ENCODE assay signal across 13 cellular contexts in the genomic region with DNA sequence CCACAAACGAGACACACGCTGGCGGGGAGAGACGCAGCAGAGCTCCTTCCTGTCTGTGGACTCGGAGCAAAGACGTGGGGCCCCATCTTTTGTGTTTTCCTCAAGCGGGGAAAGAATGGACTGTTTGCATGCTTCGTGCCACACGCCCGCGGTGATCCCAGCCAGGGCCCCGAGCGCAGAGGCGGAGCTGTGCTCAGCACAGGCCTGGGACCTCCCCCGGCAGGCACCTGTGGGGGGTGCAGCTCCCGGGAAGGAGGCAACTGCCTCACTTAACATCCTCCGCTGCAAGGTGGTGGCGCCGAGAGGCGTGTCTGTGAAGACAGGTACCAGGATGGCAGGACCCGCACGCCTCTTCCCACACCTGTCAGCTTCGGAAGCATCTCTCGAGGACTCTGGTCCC. TPM values are rescaled to one million over a fixed set of nuclear protein-coding genes. Genes with fewer than 3 reads are reported as not detected.
A peak's percentile ranks its signal among the peaks of the same experiment; 100 is the strongest.
DNase-seq lines count a peak whose midpoint lies in the region; ATAC-seq, FAIRE-seq and TF ChIP-seq lines count a peak whose summit lies in the region.
"Had no signal": no experiment of that assay in that cellular context is flagged by ENCODE, and none has a peak within 500 bp of the region (broad histone marks: within the 10 kb centered on the region; RNA-seq: fewer than 3 reads in every experiment).

No MANE protein-coding gene starts in this region.

- H2BK5ac ChIP-seq in neuronal stem cell (ENCODE audit: low read length), result no peak overlapping the region

- no peak for TF ChIP-seq CTCF in astrocyte (IDR thresholded peaks at IDR 0.05; ENCODE audit: insufficient read depth, low read depth, low read length)

- no peak overlapping the region for H2BK15ac ChIP-seq in neuronal stem cell (ENCODE audit: low read length)

- no peak overlapping the region for H3K4ac ChIP-seq in neuronal stem cell (ENCODE audit: low read length)

- no peak overlapping the region for H2BK120ac ChIP-seq in neuronal stem cell (ENCODE audit: low read depth, low read length)

- H3K36me3 ChIP-seq in BLaER1 (no peaks in the 10 kb centered on the region), astrocyte (ENCODE audit: insufficient read depth, low read length) (no peaks in the 10 kb centered on the region), neuronal stem cell (replicated peaks in 1 of 2; ENCODE audit: control insufficient read depth in 2 of 2, insufficient read depth in 2 of 2, low read length in 2 of 2) (no peaks in the 10 kb centered on the region)
- H3K36me3 ChIP-seq: right atrium auricular region had no signal

- peak overlapping the region; percentile 91 for H2AK5ac ChIP-seq in neuronal stem cell (ENCODE audit: low read depth, low read length)

- peaks cover under 1% of the 10 kb centered on the region for H3K36me3 Mint-ChIP-seq in astrocyte (ENCODE audit: low read depth, unreplicated experiment)

- no peak overlapping the region for H3K27ac ChIP-seq in BLaER1
- H3K27ac ChIP-seq in astrocyte (ENCODE audit: low read depth, low read length), result no peak overlapping the region
- H3K27ac ChIP-seq in neuronal stem cell (replicated peaks; ENCODE audit: low read length), result no peak overlapping the region
- H3K27ac ChIP-seq: HL-60, right atrium auricular region had no signal

- no peaks in the 10 kb centered on the region for H3K4me1 Mint-ChIP-seq in astrocyte (ENCODE audit: low read depth, unreplicated experiment)

- H3K9ac ChIP-seq in BLaER1, result no peak overlapping the region
- no peak overlapping the region for H3K9ac ChIP-seq in astrocyte (ENCODE audit: low read length)
- H3K9ac ChIP-seq in neuronal stem cell (ENCODE audit: low read depth, low read length, poor library complexity), result no peak overlapping the region

- H2BK12ac ChIP-seq in neuronal stem cell (ENCODE audit: low read length), result no peak overlapping the region

- peak overlapping the region; percentile 96 for H3K18ac ChIP-seq in neuronal stem cell (ENCODE audit: low read length)

- no peaks in the 10 kb centered on the region for H3K9me3 ChIP-seq in BLaER1
- no peaks in the 10 kb centered on the region for H3K9me3 ChIP-seq in astrocyte (ENCODE audit: insufficient read depth, low read depth, low read length)
- H3K9me3 ChIP-seq in neuronal stem cell (replicated peaks in 1 of 2; ENCODE audit: control insufficient read depth in 2 of 2, insufficient read depth in 1 of 2, low read depth in 1 of 2, low read length in 2 of 2), result no peaks in the 10 kb centered on the region
- H3K9me3 ChIP-seq: right atrium auricular region had no signal

- peak overlapping the region; percentile 12 for H3K14ac ChIP-seq in neuronal stem cell (ENCODE audit: low read length)

- peaks cover 63% of the 10 kb centered on the region for H3K4me1 ChIP-seq in BLaER1
- no peaks in the 10 kb centered on the region for H3K4me1 ChIP-seq in astrocyte (ENCODE audit: insufficient read depth, low read length)
- peaks cover 9 to 36% of the 10 kb centered on the region in 2 donors for H3K4me1 ChIP-seq in neuronal stem cell (ENCODE audit: control insufficient read depth in 2 of 2, insufficient read depth in 1 of 2, low read depth in 1 of 2, low read length in 2 of 2)
- H3K4me1 ChIP-seq: right atrium auricular region had no signal

- DNase-seq in T-helper 9 cell (peak; percentile 34), astrocyte (ENCODE audit: low read depth) (no peak), neuronal stem cell (ENCODE audit: low spot score) (no peak), HK-2 (ENCODE audit: unreplicated experiment) (no peak), HuH-7 (ENCODE audit: low spot score) (no peak), DMS114 treated with DMSO at 0.1 percent for 48 hours (lab: John Stamatoyannopoulos, UW; ENCODE audit: unreplicated experiment) (no peak)
- DNase-seq: anterior cingulate cortex, OCI-M1 had no signal

- WGBS in neuronal stem cell (ENCODE audit: extremely low coverage in 2 of 2, insufficient read length in 2 of 2, insufficient replicate concordance in 1 of 2), 2 donors, result no CpG with 5 or more reads among the region's 24 CpGs

- no peak overlapping the region for H4K91ac ChIP-seq in neuronal stem cell (ENCODE audit: low read depth, low read length, poor library complexity)

- H2AFZ ChIP-seq in astrocyte (ENCODE audit: low read depth, low read length) (peak overlapping the region; percentile 76), neuronal stem cell (ENCODE audit: low read length) (peak overlapping the region; percentile 79)

- no peaks in the 10 kb centered on the region for H3K79me1 ChIP-seq in neuronal stem cell (ENCODE audit: low read depth, low read length)

- no peaks in the 10 kb centered on the region for H3K79me2 ChIP-seq in astrocyte (ENCODE audit: insufficient read depth, low read length)

- H3K9me3 Mint-ChIP-seq in astrocyte (ENCODE audit: unreplicated experiment), result peaks cover 6% of the 10 kb centered on the region

- H3K27me3 ChIP-seq in BLaER1 (peaks cover 4% of the 10 kb centered on the region; the same call in 1 of the 2 replicates), astrocyte (ENCODE audit: insufficient read depth, low read length) (peaks cover 10% of the 10 kb centered on the region), neuronal stem cell (ENCODE audit: control insufficient read depth in 3 of 3, insufficient read depth in 3 of 3, low read depth in 1 of 3, low read length in 3 of 3) (peaks cover 0 to 3% (median 0%) of the 10 kb centered on the region in 3 experiments)

- peaks cover 34% of the 10 kb centered on the region for H3K27me3 Mint-ChIP-seq in astrocyte (ENCODE audit: low read depth, unreplicated experiment)

- no peaks in the 10 kb centered on the region for H4K20me1 ChIP-seq in BLaER1
- H4K20me1 ChIP-seq in astrocyte (ENCODE audit: insufficient read depth, low read length), result no peaks in the 10 kb centered on the region

- ATAC-seq in GM21529 (IDR thresholded peaks at IDR 0.05; ENCODE audit: unreplicated experiment), result no peak

- H3K23ac ChIP-seq in neuronal stem cell (ENCODE audit: low read depth, low read length, poor library complexity), result no peak overlapping the region

- no peak overlapping the region for H3K4me3 Mint-ChIP-seq in astrocyte (ENCODE audit: unreplicated experiment)

- peak overlapping the region; percentile 36; the same call in 1 of the 2 replicates for H3K4me2 ChIP-seq in BLaER1
- peak overlapping the region; percentile 70 for H3K4me2 ChIP-seq in astrocyte (ENCODE audit: low read length)
- no peak overlapping the region for H3K4me2 ChIP-seq in neuronal stem cell (ENCODE audit: insufficient read depth, low read length, poor library complexity, severe bottlenecking)

- FAIRE-seq in astrocyte (lab: Jason Lieb, UNC), result no peak

- no peak overlapping the region for H4K8ac ChIP-seq in neuronal stem cell (ENCODE audit: low read depth, low read length)

- no peak overlapping the region for H3K27ac Mint-ChIP-seq in astrocyte (ENCODE audit: unreplicated experiment)

- H3K4me3 ChIP-seq in BLaER1 (no peak overlapping the region), astrocyte (ENCODE audit: insufficient read depth, low read depth, low read length) (no peak overlapping the region), neuronal stem cell (ENCODE audit: low read length in 2 of 2) (no peak overlapping the region)
- H3K4me3 ChIP-seq: right atrium auricular region had no signal

RNA-seq across cellular contexts. Expression of a gene that starts 19.2 kb away (rescaled TPM):
- total RNA-seq in astrocyte, result not detected in 2 replicates
- 0.17 TPM for polyA plus RNA-seq in neuronal stem cell (2013, experiment 1 of 2)
- 0.18 TPM for polyA plus RNA-seq in neuronal stem cell (2013, experiment 2 of 2)
- total RNA-seq: glomerular endothelial cell had no signal

RNA-seq across cellular contexts. Expression of a gene that starts 28.4 kb away (rescaled TPM):
- total RNA-seq in astrocyte, result not detected in 2 replicates
- polyA plus RNA-seq in neuronal stem cell (2013, experiment 1 of 2), result not detected
- polyA plus RNA-seq in neuronal stem cell (2013, experiment 2 of 2), result not detected
- total RNA-seq: glomerular endothelial cell, right atrium auricular region had no signal
